In genomic region chr17:50272711-50273653, GRCh38 we compare ENCODE assay signal across 9 cellular contexts. TPM values are rescaled to one million over a fixed set of nuclear protein-coding genes. Genes with fewer than 3 reads are reported as not detected.
A peak's percentile ranks its signal among the peaks of the same experiment; 100 is the strongest.
DNase-seq lines count a peak whose midpoint lies in the region; ATAC-seq and TF ChIP-seq lines count a peak whose summit lies in the region.
"Had no signal": no experiment of that assay in that cellular context is flagged by ENCODE, and none has a peak within 500 bp of the region (broad histone marks: within the 10 kb centered on the region; RNA-seq: fewer than 3 reads in every experiment).

No MANE protein-coding gene starts in this region.

- H3K27ac ChIP-seq in temporal lobe (ENCODE audit: low read depth, low read length): peak overlapping the region; percentile 44

- peaks cover 18% of the 10 kb centered on the region for H3K4me1 Mint-ChIP-seq in activated T-helper 1 cell treated with anti-CD3 and anti-CD28 coated beads, Interleukin-12 subunit alpha, Interleukin-12 subunit beta, Interleukin-2, Interleukin-4 antibody, amounts not matched to agents 30 ng/mL and 10 ng/mL and 1 ng/mL, durations not matched to agents 14 hours and 24 hours and 36 hours (ENCODE audit: low read depth)
- H3K4me1 Mint-ChIP-seq in neural crest cell: peaks cover 46% of the 10 kb centered on the region

- intact Hi-C loops in activated T-helper 1 cell treated with anti-CD3 and anti-CD28 coated beads, Interleukin-12 subunit alpha, Interleukin-12 subunit beta, Interleukin-2, Interleukin-4 antibody, amounts not matched to agents 30 ng/mL and 10 ng/mL and 1 ng/mL, durations not matched to agents 14 hours and 24 hours and 36 hours (cut with micrococcal nuclease): loop anchor here (1.0 to 2.0 kb wide), 2 partner anchors 73 to 104 kb away; no protein-coding TSS in a partner anchor

- no peaks in the 10 kb centered on the region for H3K9me3 Mint-ChIP-seq in activated T-helper 1 cell treated with anti-CD3 and anti-CD28 coated beads, Interleukin-12 subunit alpha, Interleukin-12 subunit beta, Interleukin-2, Interleukin-4 antibody, amounts not matched to agents 30 ng/mL and 10 ng/mL and 1 ng/mL, durations not matched to agents 14 hours and 24 hours and 36 hours
- no peaks in the 10 kb centered on the region for H3K9me3 Mint-ChIP-seq in neural crest cell

- TF ChIP-seq CTCF in fibroblast of the aortic adventitia (IDR thresholded peaks at IDR 0.05; ENCODE audit: insufficient read depth, low read length) (peak; percentile 54), neural crest cell (conservative IDR thresholded peaks at IDR 0.05) (peak; percentile 93)

- no peaks in the 10 kb centered on the region for H3K27me3 ChIP-seq in NT2/D1 (ENCODE audit: insufficient read depth, insufficient read length)

- H3K27ac Mint-ChIP-seq in activated T-helper 1 cell treated with anti-CD3 and anti-CD28 coated beads, Interleukin-12 subunit alpha, Interleukin-12 subunit beta, Interleukin-2, Interleukin-4 antibody, amounts not matched to agents 30 ng/mL and 10 ng/mL and 1 ng/mL, durations not matched to agents 14 hours and 24 hours and 36 hours: peak overlapping the region; percentile 16
- H3K27ac Mint-ChIP-seq in neural crest cell (ENCODE audit: unreplicated experiment): no peak overlapping the region

- peaks cover 9% of the 10 kb centered on the region for H3K36me3 ChIP-seq in NT2/D1 (ENCODE audit: insufficient read depth, insufficient read length, low read length)

- no peaks in the 10 kb centered on the region for H3K36me3 Mint-ChIP-seq in activated T-helper 1 cell treated with anti-CD3 and anti-CD28 coated beads, Interleukin-12 subunit alpha, Interleukin-12 subunit beta, Interleukin-2, Interleukin-4 antibody, amounts not matched to agents 30 ng/mL and 10 ng/mL and 1 ng/mL, durations not matched to agents 14 hours and 24 hours and 36 hours (ENCODE audit: low read depth)
- H3K36me3 Mint-ChIP-seq in neural crest cell (ENCODE audit: low read depth): no peaks in the 10 kb centered on the region

- no peaks in the 10 kb centered on the region for H3K9me3 ChIP-seq in NT2/D1 (ENCODE audit: insufficient read depth, low read length)

- H3K9ac ChIP-seq in NT2/D1 (ENCODE audit: insufficient read length, low read depth): peak overlapping the region; percentile 71

- peaks cover 15% of the 10 kb centered on the region for H3K27me3 Mint-ChIP-seq in activated T-helper 1 cell treated with anti-CD3 and anti-CD28 coated beads, Interleukin-12 subunit alpha, Interleukin-12 subunit beta, Interleukin-2, Interleukin-4 antibody, amounts not matched to agents 30 ng/mL and 10 ng/mL and 1 ng/mL, durations not matched to agents 14 hours and 24 hours and 36 hours (ENCODE audit: insufficient read depth)
- H3K27me3 Mint-ChIP-seq in neural crest cell (ENCODE audit: low read depth): peaks cover 39% of the 10 kb centered on the region

- H3K4me3 ChIP-seq in NT2/D1 (ENCODE audit: insufficient read length, low read depth): peak overlapping the region; percentile 57
- H3K4me3 ChIP-seq in fibroblast of the aortic adventitia (ENCODE audit: low read depth, low read length): peak overlapping the region; percentile 69

- DNase-seq in NCI-H1092 treated with DMSO at 0.1 percent for 48 hours (lab: John Stamatoyannopoulos, UW): peak; percentile 36
- DNase-seq in NCI-H1092 (lab: John Stamatoyannopoulos, UW): no peak
- no peak for DNase-seq in NT2/D1 (ENCODE audit: low read depth, low spot score)
- DNase-seq in activated T-helper 1 cell treated with anti-CD3 and anti-CD28 coated beads, Interleukin-12 subunit alpha, Interleukin-12 subunit beta, Interleukin-2, Interleukin-4 antibody, amounts not matched to agents 30 ng/mL and 10 ng/mL and 1 ng/mL, durations not matched to agents 14 hours and 24 hours and 36 hours (ENCODE audit: low spot score): peak; percentile 53
- DNase-seq in fibroblast of the aortic adventitia (ENCODE audit: low read depth): peak; percentile 71
- DNase-seq in neural crest cell (ENCODE audit: low read depth, low spot score): peak; percentile 79

- ATAC-seq in HG03196 (IDR thresholded peaks at IDR 0.05; ENCODE audit: unreplicated experiment): no peak

- peak overlapping the region; percentile 78 for H3K4me3 Mint-ChIP-seq in activated T-helper 1 cell treated with anti-CD3 and anti-CD28 coated beads, Interleukin-12 subunit alpha, Interleukin-12 subunit beta, Interleukin-2, Interleukin-4 antibody, amounts not matched to agents 30 ng/mL and 10 ng/mL and 1 ng/mL, durations not matched to agents 14 hours and 24 hours and 36 hours
- H3K4me3 Mint-ChIP-seq in neural crest cell: peak overlapping the region; percentile 42

- H3K4me1 ChIP-seq in NT2/D1 (ENCODE audit: insufficient read depth, insufficient read length): peaks cover 33% of the 10 kb centered on the region

RNA-seq across cellular contexts. Expression of gene TMEM92, which starts 1.3 kb away (rescaled TPM):
- 0.21 and 0.47 TPM in 2 replicates for total RNA-seq in activated T-helper 1 cell treated with anti-CD3 and anti-CD28 coated beads, Interleukin-12 subunit alpha, Interleukin-12 subunit beta, Interleukin-2, Interleukin-4 antibody, amounts not matched to agents 30 ng/mL and 10 ng/mL and 1 ng/mL, durations not matched to agents 14 hours and 24 hours and 36 hours
- total RNA-seq in fibroblast of the aortic adventitia (ENCODE audit: low replicate concordance) (0.09 TPM in 1 of 2 replicates, not detected in the other), neural crest cell (3.0 and 3.5 TPM in 2 replicates), temporal lobe (not detected)
- total RNA-seq: lung microvascular endothelial cell had no signal

Comparison
In these comparisons a context has a peak if more than half of its experiments do, and no peak if none do; other contexts are left out.
1. DNase-seq: peak in NCI-H1092 treated with DMSO at 0.1 percent for 48 hours (single experiment), activated T-helper 1 cell treated with anti-CD3 and anti-CD28 coated beads, Interleukin-12 subunit alpha, Interleukin-12 subunit beta, Interleukin-2, Interleukin-4 antibody, amounts not matched to agents 30 ng/mL and 10 ng/mL and 1 ng/mL, durations not matched to agents 14 hours and 24 hours and 36 hours (single experiment), fibroblast of the aortic adventitia (single experiment) and neural crest cell (single experiment); none in NCI-H1092 (single experiment) and NT2/D1 (single experiment).